In the genomic region with DNA sequence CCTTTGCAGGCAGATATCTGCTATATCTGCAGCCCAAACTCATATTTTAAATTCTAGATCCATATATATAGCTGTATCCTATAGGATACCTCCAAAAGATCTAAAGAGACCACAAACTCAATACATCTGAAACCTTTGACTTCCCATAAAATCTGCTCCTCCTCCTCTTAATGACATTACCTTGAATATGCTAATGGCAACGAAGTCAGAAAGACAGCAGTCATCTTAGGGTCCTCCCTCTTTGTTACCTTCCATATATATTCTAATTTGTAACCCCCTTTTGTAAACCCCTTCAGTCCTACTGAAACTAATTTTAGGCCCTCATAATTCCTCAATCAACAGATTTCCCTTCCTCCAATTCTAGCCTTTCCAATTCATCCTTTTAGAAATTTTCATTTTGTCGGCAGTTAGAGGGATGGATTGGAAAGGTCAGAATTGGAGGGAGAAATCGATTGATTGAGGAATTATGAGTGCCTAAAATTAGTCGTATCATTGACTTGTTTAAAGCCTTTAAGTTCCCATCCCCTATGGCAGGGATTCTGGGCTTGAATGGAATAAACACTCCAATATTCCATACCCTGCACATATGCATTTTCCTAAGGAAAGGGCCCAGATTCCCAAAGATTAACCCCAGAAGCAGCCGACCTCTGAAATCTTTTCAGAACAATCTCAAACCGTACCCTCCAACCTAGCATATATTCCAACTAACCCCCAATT, we compare ENCODE assay signal across 1 cellular context.
TF ChIP-seq lines count a peak whose summit lies in the region.

No MANE protein-coding gene starts in this region.

TF ChIP-seq in neural cell, 6 proteins besides CTCF, POLR2A, EP300 and RAD21:
- TF ChIP-seq, protein P1, sequence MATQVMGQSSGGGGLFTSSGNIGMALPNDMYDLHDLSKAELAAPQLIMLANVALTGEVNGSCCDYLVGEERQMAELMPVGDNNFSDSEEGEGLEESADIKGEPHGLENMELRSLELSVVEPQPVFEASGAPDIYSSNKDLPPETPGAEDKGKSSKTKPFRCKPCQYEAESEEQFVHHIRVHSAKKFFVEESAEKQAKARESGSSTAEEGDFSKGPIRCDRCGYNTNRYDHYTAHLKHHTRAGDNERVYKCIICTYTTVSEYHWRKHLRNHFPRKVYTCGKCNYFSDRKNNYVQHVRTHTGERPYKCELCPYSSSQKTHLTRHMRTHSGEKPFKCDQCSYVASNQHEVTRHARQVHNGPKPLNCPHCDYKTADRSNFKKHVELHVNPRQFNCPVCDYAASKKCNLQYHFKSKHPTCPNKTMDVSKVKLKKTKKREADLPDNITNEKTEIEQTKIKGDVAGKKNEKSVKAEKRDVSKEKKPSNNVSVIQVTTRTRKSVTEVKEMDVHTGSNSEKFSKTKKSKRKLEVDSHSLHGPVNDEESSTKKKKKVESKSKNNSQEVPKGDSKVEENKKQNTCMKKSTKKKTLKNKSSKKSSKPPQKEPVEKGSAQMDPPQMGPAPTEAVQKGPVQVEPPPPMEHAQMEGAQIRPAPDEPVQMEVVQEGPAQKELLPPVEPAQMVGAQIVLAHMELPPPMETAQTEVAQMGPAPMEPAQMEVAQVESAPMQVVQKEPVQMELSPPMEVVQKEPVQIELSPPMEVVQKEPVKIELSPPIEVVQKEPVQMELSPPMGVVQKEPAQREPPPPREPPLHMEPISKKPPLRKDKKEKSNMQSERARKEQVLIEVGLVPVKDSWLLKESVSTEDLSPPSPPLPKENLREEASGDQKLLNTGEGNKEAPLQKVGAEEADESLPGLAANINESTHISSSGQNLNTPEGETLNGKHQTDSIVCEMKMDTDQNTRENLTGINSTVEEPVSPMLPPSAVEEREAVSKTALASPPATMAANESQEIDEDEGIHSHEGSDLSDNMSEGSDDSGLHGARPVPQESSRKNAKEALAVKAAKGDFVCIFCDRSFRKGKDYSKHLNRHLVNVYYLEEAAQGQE (IDR thresholded peaks at IDR 0.05; ENCODE audit: borderline replicate concordance): no peak
- TF ChIP-seq POLR2AphosphoS5 (IDR thresholded peaks at IDR 0.05): no peak
- no peak for TF ChIP-seq TAF1 (IDR thresholded peaks at IDR 0.05; ENCODE audit: low read depth)
- TF ChIP-seq EZH2 (IDR thresholded peaks at IDR 0.05; ENCODE audit: borderline replicate concordance, insufficient read depth, low read length, poor library complexity, severe bottlenecking): no peak
- no peak for TF ChIP-seq SMC3 (conservative IDR thresholded peaks at IDR 0.05; ENCODE audit: poor library complexity)
- no peak for TF ChIP-seq MXI1 (conservative IDR thresholded peaks at IDR 0.05; ENCODE audit: poor library complexity, severe bottlenecking)
TF ChIP-seq in neural cell: peak in this region for 0.
